Comparison of ENCODE assay signal across 29 cellular contexts in genomic region chr16:90012978-90013745, GRCh38. TPM values are rescaled to one million over a fixed set of nuclear protein-coding genes. Genes with fewer than 3 reads are reported as not detected.
DNase-seq lines count a peak whose midpoint lies in the region; ATAC-seq, FAIRE-seq and TF ChIP-seq lines count a peak whose summit lies in the region.
"Had no signal": no experiment of that assay in that cellular context is flagged by ENCODE, and none has a peak within 500 bp of the region (broad histone marks: within the 10 kb centered on the region; RNA-seq: fewer than 3 reads in every experiment).

No MANE protein-coding gene starts in this region.

- no peaks in the 10 kb centered on the region for H3K79me2 ChIP-seq in K562 (ENCODE audit: control insufficient read depth, insufficient read depth, low read length)

- H2BK15ac ChIP-seq in neuronal stem cell (ENCODE audit: low read length) = no peak overlapping the region

- no peak overlapping the region for H2AK5ac ChIP-seq in neuronal stem cell (ENCODE audit: low read depth, low read length)

- intact Hi-C loops in K562 (cut with micrococcal nuclease) (no loop called here), posterior cingulate gyrus (cut with DNase I) (no loop called here), testis (cut with DNase I; ENCODE audit: low total_unique reads) (no loop called here), spleen (cut with DNase I; ENCODE audit: low total_unique reads) (no loop called here)

- TF ChIP-seq CTCF in K562 (IDR thresholded peaks at IDR 0.05 in 2 of 3, conservative IDR thresholded peaks at IDR 0.05 in 1 of 3; ENCODE audit: insufficient read depth in 2 of 3, low read depth in 1 of 3, low read length in 3 of 3) (no peak), testis (IDR thresholded peaks at IDR 0.05) (no peak), spleen (IDR thresholded peaks at IDR 0.05 in 8 of 11, conservative IDR thresholded peaks at IDR 0.05 in 3 of 11) (no peak)

- 39% methylated on average over 12 of the region's 13 CpGs for WGBS in K562 (ENCODE audit: insufficient coverage, low coverage, missing lambda C conversion rate)
- no CpG with 5 or more reads among the region's 13 CpGs for WGBS in neuronal stem cell (ENCODE audit: extremely low coverage in 2 of 2, insufficient read length in 2 of 2, insufficient replicate concordance in 1 of 2), 2 donors
- WGBS in testis, 2 donors = 82 to 87% methylated on average over 8 to 13 of the region's 13 CpGs
- 42 to 72% (median 60%) methylated on average over 7 to 13 of the region's 13 CpGs for WGBS in spleen, 5 donors

- H3K14ac ChIP-seq in neuronal stem cell (ENCODE audit: low read length) = no peak overlapping the region

- peak overlapping the region in 10 of 11 experiments; percentile 27 to 96 (median 69); a peak in 19 of 22 replicates for H3K4me2 ChIP-seq in BLaER1 treated with 17β-estradiol and CSF1 and Interleukin-3, amounts not matched to agents 10 nM and 100 nM
- no peak overlapping the region for H3K4me2 ChIP-seq in K562 (ENCODE audit: insufficient read depth, low read length)
- H3K4me2 ChIP-seq in neuronal stem cell (ENCODE audit: insufficient read depth, low read length, poor library complexity, severe bottlenecking) = no peak overlapping the region

- no peak overlapping the region for H2BK12ac ChIP-seq in neuronal stem cell (ENCODE audit: low read length)

- H3K27me3 ChIP-seq in BLaER1 treated with 17β-estradiol and CSF1 and Interleukin-3, amounts not matched to agents 10 nM and 100 nM = peaks cover 51 to 72% (median 60%) of the 10 kb centered on the region in 11 experiments
- H3K27me3 ChIP-seq in HUES6 (ENCODE audit: control insufficient read depth, insufficient read depth, low read length) = peaks cover 6% of the 10 kb centered on the region; the same call in 1 of the 2 replicates
- no peaks in the 10 kb centered on the region; a peak in 1 of 5 replicates for H3K27me3 ChIP-seq in K562 (ENCODE audit: control insufficient read depth in 2 of 2, insufficient read depth in 2 of 2, low read length in 2 of 2)
- peaks cover 0 to 35% (median 4%) of the 10 kb centered on the region in 3 experiments for H3K27me3 ChIP-seq in neuronal stem cell (ENCODE audit: control insufficient read depth in 3 of 3, insufficient read depth in 3 of 3, low read depth in 1 of 3, low read length in 3 of 3)
- no peaks in the 10 kb centered on the region for H3K27me3 ChIP-seq in testis
- H3K27me3 ChIP-seq in spleen (replicated peaks in 1 of 7) = peaks cover 0 to 51% (median 4%) of the 10 kb centered on the region in 7 donors
- H3K27me3 ChIP-seq: dorsolateral prefrontal cortex, pancreas had no signal

- CTCF ChIA-PET in K562 (lab: Yijun Ruan, JAX; ENCODE audit: low intra/inter-chr PET ratio) = no interaction called here

- H4K91ac ChIP-seq in neuronal stem cell (ENCODE audit: low read depth, low read length, poor library complexity) = no peak overlapping the region

- POLR2A ChIA-PET in K562 (lab: Yijun Ruan, JAX) = interaction anchor here (1.3 kb wide), 1 partner anchor 91 kb away, joined by 3 read pairs; no protein-coding TSS in a partner anchor

- H3K9ac ChIP-seq in BLaER1 treated with 17β-estradiol and CSF1 and Interleukin-3, amounts not matched to agents 10 nM and 100 nM = no peak overlapping the region
- peak overlapping the region; percentile 1 for H3K9ac ChIP-seq in HUES6 (ENCODE audit: low read length)
- 0 out of 4 replicates have a peak overlapping the region, but pooled peaks of 1 of the 2 experiments have one; percentile 82 for H3K9ac ChIP-seq in K562 (ENCODE audit: insufficient read depth in 1 of 2, low read depth in 2 of 2, low read length in 2 of 2)
- no peak overlapping the region for H3K9ac ChIP-seq in neuronal stem cell (ENCODE audit: low read depth, low read length, poor library complexity)

- no peak for FAIRE-seq in K562 (lab: Jason Lieb, UNC)
- FAIRE-seq: frontal cortex, pancreas, urothelium cell line had no signal

- H3K9me3 ChIP-seq in BLaER1 treated with 17β-estradiol and CSF1 and Interleukin-3, amounts not matched to agents 10 nM and 100 nM (replicated peaks in 1 of 11) = no peaks in the 10 kb centered on the region
- no peaks in the 10 kb centered on the region for H3K9me3 ChIP-seq in HUES6 (ENCODE audit: control insufficient read depth, insufficient read depth, low read depth, low read length)
- no peaks in the 10 kb centered on the region for H3K9me3 ChIP-seq in K562 (replicated peaks; ENCODE audit: control insufficient read depth, insufficient read depth, low read depth, low read length)
- no peaks in the 10 kb centered on the region for H3K9me3 ChIP-seq in neuronal stem cell (replicated peaks in 1 of 2; ENCODE audit: control insufficient read depth in 2 of 2, insufficient read depth in 1 of 2, low read depth in 1 of 2, low read length in 2 of 2)
- H3K9me3 ChIP-seq in testis = no peaks in the 10 kb centered on the region
- no peaks in the 10 kb centered on the region for H3K9me3 ChIP-seq in spleen
- H3K9me3 ChIP-seq: pancreas had no signal

- no peak for TF ChIP-seq RAD21 in K562 (CRISPR knock-in tag; conservative IDR thresholded peaks at IDR 0.05 in 1 of 2, IDR thresholded peaks at IDR 0.05 in 1 of 2)

- peaks cover 23 to 58% (median 50%) of the 10 kb centered on the region in 10 experiments for H3K4me1 ChIP-seq in BLaER1 treated with 17β-estradiol and CSF1 and Interleukin-3, amounts not matched to agents 10 nM and 100 nM
- H3K4me1 ChIP-seq in HUES6 (ENCODE audit: control insufficient read depth, insufficient read depth, low read length) (peaks cover 9% of the 10 kb centered on the region; the same call in 1 of the 2 replicates), K562 (replicated peaks in 1 of 2; ENCODE audit: control insufficient read depth in 2 of 2, insufficient read depth in 2 of 2, low read length in 2 of 2) (peaks cover 0 to 35% of the 10 kb centered on the region in 2 experiments; a peak in 3 of 5 replicates), neuronal stem cell (ENCODE audit: control insufficient read depth in 2 of 2, insufficient read depth in 1 of 2, low read depth in 1 of 2, low read length in 2 of 2) (peaks cover 0 to 7% of the 10 kb centered on the region in 2 donors), testis (no peaks in the 10 kb centered on the region), spleen (peaks cover 8 to 41% (median 19%) of the 10 kb centered on the region in 6 donors)
- H3K4me1 ChIP-seq: pancreas had no signal

- no TSS peak for BruUV-seq in K562 (replicated peaks; lab: Mats Ljungman, UMichigan)

- peaks cover 12% of the 10 kb centered on the region for H3K79me1 ChIP-seq in neuronal stem cell (ENCODE audit: low read depth, low read length)

- ATAC-seq in K562 = peak; percentile 11
- ATAC-seq: activated CD4-positive, alpha-beta T cell treated with anti-CD3 and anti-CD28 coated beads for 36 hours; pancreas; right cardiac atrium; stimulated activated naive CD8-positive, alpha-beta T cell treated with anti-CD3 and anti-CD28 coated beads, Interleukin-15, amount 100 ng/mL, for 72 hours had no signal

- no peak overlapping the region for H3K27ac ChIP-seq in BLaER1 treated with 17β-estradiol and CSF1 and Interleukin-3, amounts not matched to agents 10 nM and 100 nM
- H3K27ac ChIP-seq in HUES6 (ENCODE audit: low read depth, low read length) = no peak overlapping the region
- H3K27ac ChIP-seq in K562 (ENCODE audit: extremely low read depth, low read depth, low read length) = no peak overlapping the region
- no peak overlapping the region for H3K27ac ChIP-seq in neuronal stem cell (replicated peaks; ENCODE audit: low read length)
- no peak overlapping the region for H3K27ac ChIP-seq in testis
- no peak overlapping the region for H3K27ac ChIP-seq in spleen
- H3K27ac ChIP-seq: dorsolateral prefrontal cortex, pancreas had no signal

- DNase-seq in K562 (ENCODE audit: extremely low read depth in 1 of 4, low spot score in 3 of 4) (no peak), neuronal stem cell (ENCODE audit: low spot score) (no peak), posterior cingulate gyrus (no peak), testis (no peak), spleen (no peak)
- DNase-seq: activated CD4-positive, alpha-beta T cell treated with anti-CD3 and anti-CD28 coated beads for 36 hours; activated CD8-positive, alpha-beta memory T cell treated with anti-CD3 and anti-CD28 coated beads for 24 hours; activated T-cell treated with anti-CD3 and anti-CD28 coated beads for 4 hours; amniotic stem cell; cerebellar nuclear complex; COR-L47; DMS79; dorsolateral prefrontal cortex; HFFc6; mammary epithelial cell; NCI-H1417; NCI-H2081 treated with DMSO at 0.1 percent for 48 hours; NCI-H345; right cardiac atrium; stimulated activated CD4-positive, alpha-beta T cell treated with anti-CD3 and anti-CD28 coated beads, Interleukin-2, amount 100 ng/mL, for 24 hours; stimulated activated CD8-positive, alpha-beta memory T cell treated with anti-CD3 and anti-CD28 coated beads, Interleukin-4, amount 100 ng/mL, for 48 hours; stimulated activated naive CD8-positive, alpha-beta T cell treated with anti-CD3 and anti-CD28 coated beads, Interleukin-15, amount 100 ng/mL, for 72 hours; SW 1271; T-helper 9 cell had no signal

- H4K8ac ChIP-seq in neuronal stem cell (ENCODE audit: low read depth, low read length) = no peak overlapping the region

- no peak overlapping the region for H3K18ac ChIP-seq in neuronal stem cell (ENCODE audit: low read length)

- no peak for TF ChIP-seq EP300 in K562 (IDR thresholded peaks at IDR 0.05; ENCODE audit: low read length)

- no peak overlapping the region for H3K4ac ChIP-seq in neuronal stem cell (ENCODE audit: low read length)

- no peaks in the 10 kb centered on the region for H3K9me1 ChIP-seq in K562 (ENCODE audit: control insufficient read depth, insufficient read depth, low read length)

- H3K4me3 ChIP-seq in BLaER1 treated with 17β-estradiol and CSF1 and Interleukin-3, amounts not matched to agents 10 nM and 100 nM = no peak overlapping the region
- H3K4me3 ChIP-seq in HUES6 (ENCODE audit: low read depth, low read length) = no peak overlapping the region
- H3K4me3 ChIP-seq in K562 = no peak overlapping the region
- H3K4me3 ChIP-seq in neuronal stem cell (ENCODE audit: low read length in 2 of 2) = peak overlapping the region in 1 of 2 donors; percentile 1
- H3K4me3 ChIP-seq in testis = no peak overlapping the region
- no peak overlapping the region for H3K4me3 ChIP-seq in spleen
- H3K4me3 ChIP-seq: dorsolateral prefrontal cortex, pancreas had no signal

- H3K36me3 ChIP-seq in BLaER1 treated with 17β-estradiol and CSF1 and Interleukin-3, amounts not matched to agents 10 nM and 100 nM = no peaks in the 10 kb centered on the region
- H3K36me3 ChIP-seq in HUES6 (ENCODE audit: control insufficient read depth, insufficient read depth, low read length) = peaks cover 27% of the 10 kb centered on the region
- H3K36me3 ChIP-seq in K562 (ENCODE audit: control insufficient read depth, insufficient read depth, low read length) = no peaks in the 10 kb centered on the region
- no peaks in the 10 kb centered on the region for H3K36me3 ChIP-seq in neuronal stem cell (replicated peaks in 1 of 2; ENCODE audit: control insufficient read depth in 2 of 2, insufficient read depth in 2 of 2, low read length in 2 of 2)
- no peaks in the 10 kb centered on the region for H3K36me3 ChIP-seq in testis (ENCODE audit: low read depth, missing control alignments)
- H3K36me3 ChIP-seq in spleen = no peaks in the 10 kb centered on the region
- H3K36me3 ChIP-seq: pancreas had no signal

- H2AFZ ChIP-seq in K562 (ENCODE audit: low read depth, low read length) (no peak overlapping the region), neuronal stem cell (ENCODE audit: low read length) (no peak overlapping the region)

- TF ChIP-seq POLR2A in K562 (conservative IDR thresholded peaks at IDR 0.05) = no peak
- no peak for TF ChIP-seq POLR2A in testis (IDR thresholded peaks at IDR 0.05)
- TF ChIP-seq POLR2A in spleen (IDR thresholded peaks at IDR 0.05) = no peak

- H2BK5ac ChIP-seq in neuronal stem cell (ENCODE audit: low read length) = no peak overlapping the region

- peaks cover 0 to 59% (median 35%) of the 10 kb centered on the region in 11 experiments; a peak in 18 of 22 replicates for H4K20me1 ChIP-seq in BLaER1 treated with 17β-estradiol and CSF1 and Interleukin-3, amounts not matched to agents 10 nM and 100 nM
- H4K20me1 ChIP-seq in K562 (replicated peaks; ENCODE audit: control insufficient read depth, insufficient read depth, low read length) = no peaks in the 10 kb centered on the region

- H3K23ac ChIP-seq in neuronal stem cell (ENCODE audit: low read depth, low read length, poor library complexity) = peak overlapping the region; percentile 80

- in situ Hi-C loops in K562 (cut with MboI) = no loop called here

- H2BK120ac ChIP-seq in neuronal stem cell (ENCODE audit: low read depth, low read length) = no peak overlapping the region

RNA-seq across cellular contexts. Expression of gene DBNDD1, which starts 6.1 kb away (rescaled TPM):
- total RNA-seq in K562 (2011; cell fraction: chromatin; rRNA removed; ENCODE audit: low replicate concordance) = 2.7 and 9.4 TPM in 2 replicates
- total RNA-seq in K562 (2011; cell fraction: nucleolus; rRNA removed) = 4.5 and 5.7 TPM in 2 replicates
- 4.5 and 5.2 TPM in 2 replicates for total RNA-seq in K562 (2011; cell fraction: nucleoplasm; rRNA removed)
- total RNA-seq in K562 (2014; rRNA removed) = 5.8 and 8.3 TPM in 2 replicates
- 2.8 and 3.2 TPM in 2 replicates for total RNA-seq in K562 (2014; rRNA removed; fragmentation: Illumina TruSeq; extraction: Trizol)
- total RNA-seq in K562 (2015; rRNA removed; fragmentation: Illumina TruSeq; extraction: Trizol) = 4.2 and 4.3 TPM in 2 replicates
- total RNA-seq in K562 (2021) = 12.9 and 13.0 TPM in 2 replicates
- polyA plus RNA-seq in K562 (2011; rRNA removed) = 6.9 and 8.5 TPM in 2 replicates
- 14.1 and 24.5 TPM in 2 replicates for polyA plus RNA-seq in K562 (2011; cell fraction: cytosol; rRNA removed)
- polyA plus RNA-seq in K562 (2011; cell fraction: nucleus; rRNA removed) = 6.8 and 9.1 TPM in 2 replicates
- 8.0 and 13.9 TPM in 2 replicates for polyA plus RNA-seq in K562 (2012)
- polyA plus RNA-seq in K562 (2014; fragmentation: Illumina TruSeq; extraction: Trizol) = 10.9 and 12.9 TPM in 2 replicates
- polyA plus RNA-seq in K562 (2014; fragmentation: Nextera tagmentation; extraction: Ambion mirVana) = under 1 TPM; 0.55 to 0.90 TPM
- polyA plus RNA-seq in K562 (2014; rRNA removed) = 9.5 and 10.8 TPM in 2 replicates
- polyA minus RNA-seq in K562 (2011; rRNA and poly(A)+ RNA removed) = 2.0 and 3.9 TPM in 2 replicates
- 7.9 and 11.8 TPM in 2 replicates for polyA minus RNA-seq in K562 (2011; cell fraction: cytosol; rRNA and poly(A)+ RNA removed)
- 1.6 and 3.0 TPM in 2 replicates for polyA minus RNA-seq in K562 (2011; cell fraction: nucleus; rRNA and poly(A)+ RNA removed)
- polyA plus RNA-seq in neuronal stem cell (2013, experiment 1 of 2) = 35.6 TPM
- polyA plus RNA-seq in neuronal stem cell (2013, experiment 2 of 2) = 34.0 TPM
- 1 to 10 TPM; 4.7 to 5.1 TPM for total RNA-seq in testis
- 2.3 TPM for polyA plus RNA-seq in testis (ENCODE audit: insufficient read depth, low read depth, low replicate concordance)
- total RNA-seq in spleen = 1 to 10 TPM in 6 of 7 donors, under 1 TPM in 1; 0.66 to 3.7 (median 1.8) TPM
- polyA plus RNA-seq in spleen = 1 to 10 TPM in 2 of 3 donors, under 1 TPM in 1; 0.87 to 1.9 (median 1.6) TPM

Comparison
In these comparisons a context has a peak if more than half of its experiments do, and no peak if none do; other contexts are left out.
1. H3K4me2 ChIP-seq: peak in BLaER1 treated with 17β-estradiol and CSF1 and Interleukin-3, amounts not matched to agents 10 nM and 100 nM (10 of 11); none in K562 (single experiment) and neuronal stem cell (single experiment).